19 cellular contexts compared by ENCODE assay signal in the genomic region with DNA sequence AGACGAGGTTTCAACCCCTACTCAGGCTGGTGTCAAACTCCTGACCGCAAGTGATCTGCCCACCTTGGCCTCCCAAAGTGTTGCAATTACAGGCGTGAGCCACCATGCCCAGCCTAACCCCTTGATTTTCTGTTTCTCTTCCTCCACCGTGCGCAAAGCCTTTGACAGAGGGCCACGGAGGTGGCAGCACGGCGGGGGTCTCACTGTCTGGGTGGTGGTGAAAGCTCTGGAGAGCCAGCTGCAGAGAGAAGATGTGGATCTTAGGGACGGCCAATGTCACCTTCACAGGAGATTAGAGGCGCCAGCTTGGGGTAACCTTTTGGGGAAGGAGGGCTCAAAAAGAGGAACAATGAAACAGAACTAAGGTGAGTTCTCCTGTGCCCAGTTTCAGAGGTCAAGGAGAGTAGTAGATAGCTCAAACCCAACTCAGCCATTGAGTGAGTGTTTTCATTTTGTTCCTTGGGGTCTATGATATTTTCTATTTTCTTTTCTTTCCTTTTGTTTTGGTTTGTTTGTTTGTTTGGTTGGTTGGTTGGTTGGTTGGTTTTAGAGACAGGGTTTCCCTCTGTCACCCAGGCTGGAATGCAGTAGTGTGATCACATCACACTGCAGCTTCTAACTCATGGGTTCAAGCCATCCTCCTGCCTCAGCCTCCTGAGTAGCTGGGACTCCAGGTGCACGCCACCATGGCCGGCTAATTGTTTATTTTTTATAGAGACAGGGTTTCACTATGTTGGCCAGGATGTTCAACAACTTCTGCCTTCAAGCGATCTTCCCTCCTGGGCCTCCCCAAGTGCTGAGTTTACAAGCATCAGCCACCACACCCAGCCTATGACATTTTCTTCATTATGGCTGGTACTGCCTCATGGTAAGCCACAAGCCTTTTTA. TPM values are rescaled to one million over a fixed set of nuclear protein-coding genes. Genes with fewer than 3 reads are reported as not detected.
DNase-seq lines count a peak whose midpoint lies in the region; ATAC-seq, FAIRE-seq and TF ChIP-seq lines count a peak whose summit lies in the region.
"Had no signal": no experiment of that assay in that cellular context is flagged by ENCODE, and none has a peak within 500 bp of the region (broad histone marks: within the 10 kb centered on the region; RNA-seq: fewer than 3 reads in every experiment).

No MANE protein-coding gene starts in this region.

- no peaks in the 10 kb centered on the region for H3K36me3 Mint-ChIP-seq in activated naive CD4-positive, alpha-beta T cell treated with anti-CD3 and anti-CD28 coated beads, Interleukin-2, amount 10 ng/mL, durations not matched to agents 7 days and 5 days
- H3K36me3 Mint-ChIP-seq: naive thymus-derived CD4-positive, alpha-beta T cell had no signal

- H3K4me3 ChIP-seq in A549 (no peak overlapping the region), MM.1S (ENCODE audit: low read length) (no peak overlapping the region), adrenal gland (no peak overlapping the region)
- H3K4me3 ChIP-seq: body of pancreas, sigmoid colon, thoracic aorta had no signal

- no peaks in the 10 kb centered on the region for H3K4me1 Mint-ChIP-seq in activated naive CD4-positive, alpha-beta T cell treated with anti-CD3 and anti-CD28 coated beads, Interleukin-2, amount 10 ng/mL, durations not matched to agents 7 days and 5 days

- TF ChIP-seq RAD21 in A549 (conservative IDR thresholded peaks at IDR 0.05 in 1 of 2, IDR thresholded peaks at IDR 0.05 in 1 of 2): no peak

- TF ChIP-seq POLR2A in A549 (IDR thresholded peaks at IDR 0.05; ENCODE audit: low read length): no peak
- no peak for TF ChIP-seq POLR2A in adrenal gland (IDR thresholded peaks at IDR 0.05)

- no peaks in the 10 kb centered on the region for H3K79me2 ChIP-seq in MM.1S (ENCODE audit: low read length)

- FAIRE-seq in A549 (lab: Jason Lieb, UNC): peak; percentile 89

- H3K9me3 ChIP-seq in A549: peaks cover 7% of the 10 kb centered on the region; the same call in 1 of the 3 replicates
- H3K9me3 ChIP-seq in MM.1S (replicated peaks; ENCODE audit: insufficient read depth, low read length): no peaks in the 10 kb centered on the region
- no peaks in the 10 kb centered on the region for H3K9me3 ChIP-seq in adrenal gland (replicated peaks in 1 of 3)
- H3K9me3 ChIP-seq: body of pancreas, sigmoid colon, thoracic aorta had no signal

- H3K27me3 ChIP-seq in MM.1S (replicated peaks; ENCODE audit: insufficient read depth, low read length): peaks cover 8% of the 10 kb centered on the region; the same call in 1 of the 2 replicates
- H3K27me3 ChIP-seq in adrenal gland: no peaks in the 10 kb centered on the region
- H3K27me3 ChIP-seq: body of pancreas had no signal

- H3K9me2 ChIP-seq in MM.1S (replicated peaks; ENCODE audit: insufficient read depth, low read length): no peaks in the 10 kb centered on the region

- H3K27ac Mint-ChIP-seq in activated naive CD4-positive, alpha-beta T cell treated with anti-CD3 and anti-CD28 coated beads, Interleukin-2, amount 10 ng/mL, durations not matched to agents 7 days and 5 days: no peak overlapping the region
- H3K27ac Mint-ChIP-seq: activated T-helper 2 cell treated with anti-CD3 and anti-CD28 coated beads, Interferon-gamma antibody, Interleukin-2, Interleukin-4, amounts not matched to agents 10 μg/mL and 5 μg/mL and 100 μg/mL, durations not matched to agents 14 hours and 24 hours and 36 hours; naive thymus-derived CD4-positive, alpha-beta T cell had no signal

- no peak for TF ChIP-seq CTCF in A549 (IDR thresholded peaks at IDR 0.05)
- no peak for TF ChIP-seq CTCF in MM.1S (IDR thresholded peaks at IDR 0.05; ENCODE audit: low read length)
- TF ChIP-seq CTCF in adrenal gland (IDR thresholded peaks at IDR 0.05): no peak

- H3K27me3 Mint-ChIP-seq in activated naive CD4-positive, alpha-beta T cell treated with anti-CD3 and anti-CD28 coated beads, Interleukin-2, amount 10 ng/mL, durations not matched to agents 7 days and 5 days: peaks cover 45% of the 10 kb centered on the region

- no peaks in the 10 kb centered on the region for H4K20me1 ChIP-seq in MM.1S (ENCODE audit: insufficient read depth, low read length)

- H2AFZ ChIP-seq in MM.1S (ENCODE audit: low read length): no peak overlapping the region

- CTCF ChIA-PET in A549 (lab: Yijun Ruan, JAX): interaction anchor here (0.6 to 1.4 kb wide), 5 partner anchors 10 to 104 kb away, joined by 3 to 4 read pairs (median 4); no protein-coding TSS in a partner anchor
- CTCF ChIA-PET in activated naive CD4-positive, alpha-beta T cell treated with anti-CD3 and anti-CD28 coated beads, Interleukin-2, amount 10 ng/mL, durations not matched to agents 7 days and 5 days (lab: Charles Lee): no interaction called here

- H3K4me1 ChIP-seq in A549: no peaks in the 10 kb centered on the region
- peaks cover 10% of the 10 kb centered on the region; the same call in 1 of the 2 replicates for H3K4me1 ChIP-seq in MM.1S (ENCODE audit: low read length)
- peaks cover 0 to 4% of the 10 kb centered on the region in 2 donors for H3K4me1 ChIP-seq in adrenal gland (replicated peaks in 1 of 2)
- H3K4me1 ChIP-seq: body of pancreas, sigmoid colon had no signal

- no peak for TF ChIP-seq EP300 in A549 (IDR thresholded peaks at IDR 0.05)

- H3K9me3 Mint-ChIP-seq in activated naive CD4-positive, alpha-beta T cell treated with anti-CD3 and anti-CD28 coated beads, Interleukin-2, amount 10 ng/mL, durations not matched to agents 7 days and 5 days: no peaks in the 10 kb centered on the region
- H3K9me3 Mint-ChIP-seq: activated T-helper 2 cell treated with anti-CD3 and anti-CD28 coated beads, Interferon-gamma antibody, Interleukin-2, Interleukin-4, amounts not matched to agents 10 μg/mL and 5 μg/mL and 100 μg/mL, durations not matched to agents 14 hours and 24 hours and 36 hours had no signal

- POLR2A ChIA-PET in A549 (lab: Yijun Ruan, JAX): no interaction called here

- H3F3A ChIP-seq in MM.1S (ENCODE audit: insufficient read depth, low read length): no peaks in the 10 kb centered on the region

- no peak overlapping the region for H3K27ac ChIP-seq in A549
- peak overlapping the region; percentile 48; the same call in 1 of the 2 replicates for H3K27ac ChIP-seq in MM.1S (ENCODE audit: low read length)
- H3K27ac ChIP-seq in adrenal gland: no peak overlapping the region
- H3K27ac ChIP-seq: body of pancreas, sigmoid colon, thoracic aorta had no signal

- H3K36me3 ChIP-seq in MM.1S (replicated peaks; ENCODE audit: insufficient read depth, low read length) (no peaks in the 10 kb centered on the region), adrenal gland (replicated peaks in 1 of 2) (no peaks in the 10 kb centered on the region)
- H3K36me3 ChIP-seq: sigmoid colon, thoracic aorta had no signal

- ATAC-seq in A549 (no peak), GM19035 (IDR thresholded peaks at IDR 0.05; ENCODE audit: unreplicated experiment) (peak; percentile 63), HG02571 (IDR thresholded peaks at IDR 0.05; ENCODE audit: unreplicated experiment) (peak; percentile 49)
- ATAC-seq: body of pancreas; naive thymus-derived CD4-positive, alpha-beta T cell had no signal

- DNase-seq in A549 (ENCODE audit: low read depth in 1 of 2, low spot score in 1 of 2) (no peak), MM.1S (peak; percentile 41), AG08396 (ENCODE audit: low spot score) (no peak), adrenal gland (no peak)
- no peak for DNase-seq in activated naive CD4-positive, alpha-beta T cell treated with anti-CD3 and anti-CD28 coated beads, Interleukin-2, amount 10 ng/mL, durations not matched to agents 7 days and 5 days
- DNase-seq in central memory CD4-positive, alpha-beta T cell: no peak
- DNase-seq: activated CD4-positive, alpha-beta T cell treated with anti-CD3 and anti-CD28 coated beads for 1 hour; body of pancreas; DMS 273 treated with DMSO at 0.1 percent for 48 hours; naive thymus-derived CD4-positive, alpha-beta T cell; NCI-H1436; NCI-H748 treated with DMSO at 0.1 percent for 48 hours; sigmoid colon had no signal

- WGBS in A549 (ENCODE audit: missing lambda C conversion rate): 46% methylated on average over 13 of the region's 13 CpGs
- WGBS in adrenal gland, 4 donors: 86 to 89% (median 88%) methylated on average over 11 to 13 of the region's 13 CpGs

- H3K4me3 Mint-ChIP-seq in activated naive CD4-positive, alpha-beta T cell treated with anti-CD3 and anti-CD28 coated beads, Interleukin-2, amount 10 ng/mL, durations not matched to agents 7 days and 5 days: no peak overlapping the region
- H3K4me3 Mint-ChIP-seq: naive thymus-derived CD4-positive, alpha-beta T cell had no signal

- no peak overlapping the region for H3K9ac ChIP-seq in MM.1S (ENCODE audit: low read length)

- intact Hi-C loops in adrenal gland (cut with DNase I): no loop called here

- H3K4me2 ChIP-seq in A549 (no peak overlapping the region), MM.1S (ENCODE audit: low read depth, low read length) (peak overlapping the region; percentile 29; the same call in 1 of the 2 replicates)

TF ChIP-seq in A549, 52 proteins besides CTCF, POLR2A, EP300 and RAD21 (continues in another document):
- no peak for TF ChIP-seq FOSL2 (IDR thresholded peaks at IDR 0.05)
- TF ChIP-seq FOSL2 (CRISPR knock-in tag; IDR thresholded peaks at IDR 0.05): no peak
- TF ChIP-seq TFCP2L1 (CRISPR knock-in tag; IDR thresholded peaks at IDR 0.05): no peak
- TF ChIP-seq MAZ (IDR thresholded peaks at IDR 0.05; ENCODE audit: borderline replicate concordance, low read depth, low read length): no peak
- no peak for TF ChIP-seq RARB (CRISPR knock-in tag; IDR thresholded peaks at IDR 0.05)

RNA-seq across cellular contexts. Expression of a gene that starts 37.7 kb away (rescaled TPM):
- polyA plus RNA-seq in A549 (2011; rRNA removed) (not detected in 2 replicates), A549 (2017; fragmentation: RNase III; extraction: RNeasy Plus Mini Kit Qiagen cat#74134 plus additional on column Dnase treatment) (not detected in 3 replicates), adrenal gland (not detected)
- not detected in 2 replicates for polyA plus RNA-seq in A549 (2012; cell fraction: cytosol; rRNA removed)
- not detected in 2 replicates for polyA plus RNA-seq in A549 (2012; cell fraction: nucleus; rRNA removed)
- polyA minus RNA-seq in A549 (2011; rRNA and poly(A)+ RNA removed): not detected in 2 replicates
- not detected for total RNA-seq in adrenal gland
- total RNA-seq: A172, body of pancreas, glomerular endothelial cell, thoracic aorta had no signal
- polyA plus RNA-seq: naive thymus-derived CD4-positive, alpha-beta T cell had no signal

RNA-seq across cellular contexts. Expression of a gene that starts 39.5 kb away (rescaled TPM):
- polyA plus RNA-seq in A549 (2011; rRNA removed) (0.24 and 0.30 TPM in 2 replicates), A549 (2017; fragmentation: RNase III; extraction: RNeasy Plus Mini Kit Qiagen cat#74134 plus additional on column Dnase treatment) (not detected in 3 replicates), adrenal gland (under 1 TPM; 0.33 to 0.88 (median 0.40) TPM)
- polyA plus RNA-seq in A549 (2012; cell fraction: cytosol; rRNA removed): not detected in 2 replicates
- polyA plus RNA-seq in A549 (2012; cell fraction: nucleus; rRNA removed): not detected in 2 replicates
- 0.12 TPM in 1 of 2 replicates, not detected in the other for polyA minus RNA-seq in A549 (2011; rRNA and poly(A)+ RNA removed)
- under 1 TPM in 2 of 8 donors, not detected in 6; 0.29 to 0.52 TPM for total RNA-seq in adrenal gland
- total RNA-seq: A172; activated T-helper 2 cell treated with anti-CD3 and anti-CD28 coated beads, Interferon-gamma antibody, Interleukin-2, Interleukin-4, amounts not matched to agents 10 μg/mL and 5 μg/mL and 100 μg/mL, durations not matched to agents 14 hours and 24 hours and 36 hours; body of pancreas; glomerular endothelial cell had no signal
- polyA plus RNA-seq: naive thymus-derived CD4-positive, alpha-beta T cell had no signal

RNA-seq across cellular contexts. Expression of a gene that starts 50.3 kb away (rescaled TPM):
- not detected in 2 replicates for polyA plus RNA-seq in A549 (2011; rRNA removed)
- polyA plus RNA-seq in A549 (2012; cell fraction: cytosol; rRNA removed): 0.03 TPM in 1 of 2 replicates, not detected in the other
- polyA plus RNA-seq in A549 (2012; cell fraction: nucleus; rRNA removed): not detected in 2 replicates
- not detected in 3 replicates for polyA plus RNA-seq in A549 (2017; fragmentation: RNase III; extraction: RNeasy Plus Mini Kit Qiagen cat#74134 plus additional on column Dnase treatment)
- polyA minus RNA-seq in A549 (2011; rRNA and poly(A)+ RNA removed): not detected in 2 replicates
- total RNA-seq in adrenal gland: under 1 TPM in 1 of 8 donors, not detected in 7; 0.18 TPM
- under 1 TPM in 2 of 3 donors, not detected in 1; 0.16 to 0.17 TPM for polyA plus RNA-seq in adrenal gland
- total RNA-seq: A172, body of pancreas, glomerular endothelial cell, thoracic aorta had no signal
- polyA plus RNA-seq: naive thymus-derived CD4-positive, alpha-beta T cell had no signal

Comparison
In these comparisons a context has a peak if more than half of its experiments do, and no peak if none do; other contexts are left out.
1. ATAC-seq: peak in GM19035 (single experiment) and HG02571 (single experiment); none in A549 (0 of 2).